Comparison of ENCODE assay signal across 8 cellular contexts in genomic region chrX:41275661-41276609, GRCh38. TPM values are rescaled to one million over a fixed set of nuclear protein-coding genes. Genes with fewer than 3 reads are reported as not detected.
DNase-seq lines count a peak whose midpoint lies in the region; ATAC-seq and TF ChIP-seq lines count a peak whose summit lies in the region.

No MANE protein-coding gene starts in this region.

- POLR2A ChIA-PET in activated CD8-positive, alpha-beta T cell treated with anti-CD3 and anti-CD28 coated beads for 36 hours (lab: Charles Lee), result interaction anchor here (1.1 kb wide), 1 partner anchor 56 kb away, joined by 3 read pairs; no protein-coding TSS in a partner anchor

- peak overlapping the region; percentile 74 for H3K4me3 Mint-ChIP-seq in Calu3 (ENCODE audit: low read depth, unreplicated experiment)
- H3K4me3 Mint-ChIP-seq in activated CD8-positive, alpha-beta T cell treated with anti-CD3 and anti-CD28 coated beads for 36 hours, result peak overlapping the region; percentile 73
- H3K4me3 Mint-ChIP-seq in effector memory CD8-positive, alpha-beta T cell, result peak overlapping the region; percentile 76 to 77
- peak overlapping the region; percentile 85 for H3K4me3 Mint-ChIP-seq in memory B cell

- DNase-seq in Calu3 (peak; percentile 78), GOT3 (lab: John Stamatoyannopoulos, UW) (peak; percentile 64), NCI-H2171 treated with DMSO at 0.1 percent for 48 hours (lab: John Stamatoyannopoulos, UW) (peak; percentile 65), memory B cell (ENCODE audit: low spot score in 2 of 2) (peak; percentile 3 to 31)
- peak; percentile 65 for DNase-seq in activated CD8-positive, alpha-beta T cell treated with anti-CD3 and anti-CD28 coated beads for 36 hours
- peak in 2 of 3 experiments; percentile 5 to 11 for DNase-seq in effector memory CD8-positive, alpha-beta T cell
- DNase-seq in stimulated activated CD8-positive, alpha-beta memory T cell treated with anti-CD3 and anti-CD28 coated beads, Interleukin-12 subunit alpha, Interleukin-12 subunit beta, amount 100 ng/mL, for 4 hours (ENCODE audit: low read depth), result peak; percentile 18

- CTCF ChIA-PET in Calu3 (lab: Charles Lee), result interaction anchor here (0.7 kb wide), 1 partner anchor 197 kb away, joined by 8 read pairs; no protein-coding TSS in a partner anchor
- CTCF ChIA-PET in activated CD8-positive, alpha-beta T cell treated with anti-CD3 and anti-CD28 coated beads for 36 hours (lab: Charles Lee), result no interaction called here

- H3K27ac Mint-ChIP-seq in Calu3 (ENCODE audit: unreplicated experiment), result peak overlapping the region; percentile 42
- peak overlapping the region; percentile 83 for H3K27ac Mint-ChIP-seq in activated CD8-positive, alpha-beta T cell treated with anti-CD3 and anti-CD28 coated beads for 36 hours
- H3K27ac Mint-ChIP-seq in effector memory CD8-positive, alpha-beta T cell, result peak overlapping the region in 1 of 2 donors; percentile 53
- no peak overlapping the region for H3K27ac Mint-ChIP-seq in memory B cell

- H3K4me1 Mint-ChIP-seq in Calu3 (ENCODE audit: low read depth, unreplicated experiment), result no peaks in the 10 kb centered on the region
- H3K4me1 Mint-ChIP-seq in activated CD8-positive, alpha-beta T cell treated with anti-CD3 and anti-CD28 coated beads for 36 hours (ENCODE audit: low read depth), result peaks cover 3% of the 10 kb centered on the region
- H3K4me1 Mint-ChIP-seq in effector memory CD8-positive, alpha-beta T cell (ENCODE audit: low read depth in 2 of 2), result peaks cover 0 to 3% of the 10 kb centered on the region in 2 donors
- H3K4me1 Mint-ChIP-seq in memory B cell, result peaks cover 7% of the 10 kb centered on the region

- no peak for TF ChIP-seq CTCF in Calu3 (IDR thresholded peaks at IDR 0.05; ENCODE audit: unreplicated experiment)
- peak; percentile 14 for TF ChIP-seq CTCF in activated CD8-positive, alpha-beta T cell treated with anti-CD3 and anti-CD28 coated beads for 36 hours (IDR thresholded peaks at IDR 0.05)

- intact Hi-C loops in Calu3 (cut with micrococcal nuclease; ENCODE audit: unreplicated experiment), result loop anchor here (5.0 kb wide), 2 partner anchors 56 to 166 kb away; partner anchors contain the start of gene DDX3X
- intact Hi-C loops in activated CD8-positive, alpha-beta T cell treated with anti-CD3 and anti-CD28 coated beads for 36 hours (cut with micrococcal nuclease), result loop anchor here (10.0 kb wide), 2 partner anchors 59 to 169 kb away; partner anchors contain the start of genes DDX3X and NYX

- no TSS peak for BruUV-seq in Calu3 (replicated peaks; lab: Mats Ljungman, UMichigan)

- no peaks in the 10 kb centered on the region for H3K27me3 Mint-ChIP-seq in Calu3 (ENCODE audit: unreplicated experiment)
- no peaks in the 10 kb centered on the region for H3K27me3 Mint-ChIP-seq in activated CD8-positive, alpha-beta T cell treated with anti-CD3 and anti-CD28 coated beads for 36 hours
- no peaks in the 10 kb centered on the region for H3K27me3 Mint-ChIP-seq in effector memory CD8-positive, alpha-beta T cell
- H3K27me3 Mint-ChIP-seq in memory B cell, result no peaks in the 10 kb centered on the region

- H3K36me3 Mint-ChIP-seq in Calu3 (ENCODE audit: insufficient read depth, unreplicated experiment) (peaks cover 12% of the 10 kb centered on the region), memory B cell (no peaks in the 10 kb centered on the region)
- no peaks in the 10 kb centered on the region for H3K36me3 Mint-ChIP-seq in activated CD8-positive, alpha-beta T cell treated with anti-CD3 and anti-CD28 coated beads for 36 hours (ENCODE audit: low read depth)
- H3K36me3 Mint-ChIP-seq in effector memory CD8-positive, alpha-beta T cell (ENCODE audit: insufficient read depth), result no peaks in the 10 kb centered on the region

- H3K9me3 Mint-ChIP-seq in Calu3 (ENCODE audit: low read depth, unreplicated experiment) (no peaks in the 10 kb centered on the region), memory B cell (no peaks in the 10 kb centered on the region)
- H3K9me3 Mint-ChIP-seq in activated CD8-positive, alpha-beta T cell treated with anti-CD3 and anti-CD28 coated beads for 36 hours, result no peaks in the 10 kb centered on the region
- no peaks in the 10 kb centered on the region for H3K9me3 Mint-ChIP-seq in effector memory CD8-positive, alpha-beta T cell

- ATAC-seq in activated CD8-positive, alpha-beta T cell treated with anti-CD3 and anti-CD28 coated beads for 36 hours, result peak; percentile 76
- ATAC-seq in effector memory CD8-positive, alpha-beta T cell (replicated peaks), result peak; percentile 77
- ATAC-seq in memory B cell (ENCODE audit: low read depth) (peak; percentile 72), GM18870 (IDR thresholded peaks at IDR 0.05; ENCODE audit: unreplicated experiment) (no peak)

RNA-seq across cellular contexts. Expression of gene DDX3X, which starts 58.0 kb away (rescaled TPM):
- 308 and 321 TPM in 2 replicates for total RNA-seq in Calu3 (2022)
- total RNA-seq in activated CD8-positive, alpha-beta T cell treated with anti-CD3 and anti-CD28 coated beads for 36 hours, result 100 to 1,000 TPM; 172 to 181 TPM

Comparison
In these comparisons a context has a peak if more than half of its experiments do, and no peak if none do; other contexts are left out.
1. DNase-seq: peak in every context shown above with its lines; median percentile 78 in Calu3; 65 in NCI-H2171 treated with DMSO at 0.1 percent for 48 hours; 65 in activated CD8-positive, alpha-beta T cell treated with anti-CD3 and anti-CD28 coated beads for 36 hours; 64 in GOT3; 18 in stimulated activated CD8-positive, alpha-beta memory T cell treated with anti-CD3 and anti-CD28 coated beads, Interleukin-12 subunit alpha, Interleukin-12 subunit beta, amount 100 ng/mL, for 4 hours; 17 in memory B cell; 8 in effector memory CD8-positive, alpha-beta T cell.